8 cellular contexts compared by ENCODE assay signal in genomic region chr5:56737002-56737621, GRCh38.
DNase-seq lines count a peak whose midpoint lies in the region; ATAC-seq and TF ChIP-seq lines count a peak whose summit lies in the region.

No MANE protein-coding gene starts in this region.

- no peak for TF ChIP-seq POLR2A in IMR-90 (IDR thresholded peaks at IDR 0.05; ENCODE audit: low read depth, low read length)

- H3K36me3 Mint-ChIP-seq in activated CD4-positive, alpha-beta memory T cell treated with anti-CD3 and anti-CD28 coated beads for 36 hours = no peaks in the 10 kb centered on the region

- no peak for TF ChIP-seq RAD21 in IMR-90 (IDR thresholded peaks at IDR 0.05; ENCODE audit: low read length)

- H3K56ac ChIP-seq in IMR-90 (ENCODE audit: extremely low read depth, insufficient read depth, low read length) = no peak overlapping the region

- no peak overlapping the region for H4K5ac ChIP-seq in IMR-90 (ENCODE audit: low read depth, low read length)

- ATAC-seq in IMR-90 (ENCODE audit: low read depth) (peak; percentile 63), HG03442 (IDR thresholded peaks at IDR 0.05; ENCODE audit: unreplicated experiment) (no peak)

- H3K23ac ChIP-seq in IMR-90 (ENCODE audit: low read depth, low read length) = no peak overlapping the region

- in situ Hi-C loops in IMR-90 (cut with MboI; ENCODE audit: low sequenced_read_pairs) = no loop called here

- H3K27ac ChIP-seq in BLaER1 (peak overlapping the region; percentile 97), IMR-90 (ENCODE audit: insufficient read depth, low read length) (no peak overlapping the region), layer of hippocampus (ENCODE audit: low read depth, low read length) (peak overlapping the region; percentile 0)

- peaks cover 33% of the 10 kb centered on the region for H3K4me1 Mint-ChIP-seq in activated CD4-positive, alpha-beta memory T cell treated with anti-CD3 and anti-CD28 coated beads for 36 hours (ENCODE audit: low read depth)

- peak overlapping the region; percentile 65 for H3K14ac ChIP-seq in IMR-90 (replicated peaks; ENCODE audit: low read depth, low read length)

- H3K27me3 ChIP-seq in BLaER1 = no peaks in the 10 kb centered on the region
- H3K27me3 ChIP-seq in IMR-90 (ENCODE audit: control insufficient read depth, insufficient read depth, low read length) = no peaks in the 10 kb centered on the region
- H3K27me3 ChIP-seq in layer of hippocampus (ENCODE audit: control insufficient read depth, insufficient read depth, low read length) = no peaks in the 10 kb centered on the region
- H3K27me3 ChIP-seq in MG63 = no peaks in the 10 kb centered on the region

- DNase-seq in IMR-90 (peak; percentile 75), MG63 (no peak), T-helper 9 cell (no peak), NCI-H748 treated with DMSO at 0.1 percent for 48 hours (lab: John Stamatoyannopoulos, UW) (no peak)
- peak; percentile 28 for DNase-seq in activated CD4-positive, alpha-beta memory T cell treated with anti-CD3 and anti-CD28 coated beads for 36 hours

- H4K91ac ChIP-seq in IMR-90 (ENCODE audit: insufficient read depth, low read depth, low read length) = peak overlapping the region; percentile 38; the same call in 1 of the 2 replicates

- H3K9me3 Mint-ChIP-seq in activated CD4-positive, alpha-beta memory T cell treated with anti-CD3 and anti-CD28 coated beads for 36 hours = no peaks in the 10 kb centered on the region

- H3K27me3 Mint-ChIP-seq in activated CD4-positive, alpha-beta memory T cell treated with anti-CD3 and anti-CD28 coated beads for 36 hours = no peaks in the 10 kb centered on the region

- H3K9ac ChIP-seq in BLaER1 = peak overlapping the region; percentile 85
- H3K9ac ChIP-seq in IMR-90 (ENCODE audit: low read depth, low read length) = no peak overlapping the region

- H4K8ac ChIP-seq in IMR-90 (ENCODE audit: low read depth in 2 of 2, low read length in 2 of 2) = peak overlapping the region in 1 of 2 experiments; percentile 62; a peak in 2 of 4 replicates

- peak overlapping the region; percentile 58; the same call in 1 of the 2 replicates for H2BK120ac ChIP-seq in IMR-90 (ENCODE audit: low read depth, low read length)

- H3K4me1 ChIP-seq in BLaER1 = peaks cover 82% of the 10 kb centered on the region
- peaks cover 3% of the 10 kb centered on the region for H3K4me1 ChIP-seq in IMR-90 (ENCODE audit: control insufficient read depth, insufficient read depth, low read length)

- WGBS in IMR-90 (ENCODE audit: extremely low coverage in 2 of 2, insufficient read length in 1 of 2), 2 experiments = no CpG with 5 or more reads among the region's 5 CpGs

- no peak overlapping the region for H3K18ac ChIP-seq in IMR-90 (ENCODE audit: low read depth, low read length)

- H3K4me3 ChIP-seq in BLaER1 (peak overlapping the region; percentile 48; the same call in 1 of the 2 replicates), IMR-90 (ENCODE audit: insufficient read depth, low read depth, low read length) (no peak overlapping the region), MG63 (no peak overlapping the region)

- H3K4me3 Mint-ChIP-seq in activated CD4-positive, alpha-beta memory T cell treated with anti-CD3 and anti-CD28 coated beads for 36 hours = no peak overlapping the region

- no peaks in the 10 kb centered on the region for H3K79me1 ChIP-seq in IMR-90 (ENCODE audit: low read depth in 1 of 2, low read length in 2 of 2)

- H3K9me3 ChIP-seq in BLaER1 = peaks cover 26% of the 10 kb centered on the region
- no peaks in the 10 kb centered on the region for H3K9me3 ChIP-seq in IMR-90 (ENCODE audit: control insufficient read depth, insufficient read depth, low read length)
- no peaks in the 10 kb centered on the region for H3K9me3 ChIP-seq in MG63

- peak overlapping the region; percentile 25; the same call in 1 of the 2 replicates for H3K4ac ChIP-seq in IMR-90 (ENCODE audit: low read depth, low read length)

- H3K27ac Mint-ChIP-seq in activated CD4-positive, alpha-beta memory T cell treated with anti-CD3 and anti-CD28 coated beads for 36 hours = peak overlapping the region; percentile 66

- POLR2A ChIA-PET in IMR-90 (lab: Charles Lee; ENCODE audit: unreplicated experiment) = no interaction called here
- POLR2A ChIA-PET in activated CD4-positive, alpha-beta memory T cell treated with anti-CD3 and anti-CD28 coated beads for 36 hours (lab: Charles Lee) = interaction anchor here (0.5 to 0.6 kb wide), 3 partner anchors 102 to 995 kb away, joined by 3 to 5 read pairs (median 3); no protein-coding TSS in a partner anchor

- peak overlapping the region; percentile 86 for H3K4me2 ChIP-seq in BLaER1
- H3K4me2 ChIP-seq in IMR-90 (ENCODE audit: low read depth, low read length) = no peak overlapping the region

- H3K36me3 ChIP-seq in BLaER1 (0 out of 2 replicates have a peak, but pooled peaks cover 2% of the 10 kb centered on the region), IMR-90 (ENCODE audit: control insufficient read depth, insufficient read depth, low read length) (no peaks in the 10 kb centered on the region), MG63 (no peaks in the 10 kb centered on the region)

- H2BK15ac ChIP-seq in IMR-90 (ENCODE audit: low read depth, low read length) = no peak overlapping the region

- 0 out of 2 replicates have a peak overlapping the region, but pooled peaks have one; percentile 9 for H2BK20ac ChIP-seq in IMR-90 (ENCODE audit: low read depth, low read length)

- dilution Hi-C loops in IMR-90 (cut with HindIII; ENCODE audit: low sequenced_read_pairs, unreplicated experiment) = no loop called here

- peak overlapping the region; percentile 74 for H2AFZ ChIP-seq in IMR-90 (replicated peaks; ENCODE audit: low read length, poor library complexity)

- H2AK5ac ChIP-seq in IMR-90 (ENCODE audit: low read depth, low read length) = peak overlapping the region; percentile 3

- H3K9me1 ChIP-seq in IMR-90 (ENCODE audit: insufficient read depth, low read length) = 0 out of 2 replicates have a peak, but pooled peaks cover 3% of the 10 kb centered on the region

- CTCF ChIA-PET in IMR-90 (lab: Yijun Ruan, JAX) = interaction anchor here (0.5 to 1.3 kb wide), 4 partner anchors 11 to 251 kb away, joined by 3 to 5 read pairs (median 3); no protein-coding TSS in a partner anchor
- CTCF ChIA-PET in activated CD4-positive, alpha-beta memory T cell treated with anti-CD3 and anti-CD28 coated beads for 36 hours (lab: Charles Lee) = interaction anchor here (0.7 to 1.4 kb wide), 3 partner anchors 7 to 101 kb away, joined by 3 to 5 read pairs (median 4); no protein-coding TSS in a partner anchor

- H2AK9ac ChIP-seq in IMR-90 (replicated peaks; ENCODE audit: low read depth, low read length, poor library complexity) = no peak overlapping the region

- TF ChIP-seq CTCF in IMR-90 (conservative IDR thresholded peaks at IDR 0.05; ENCODE audit: low read depth, low read length) = no peak

- no peak overlapping the region for H2BK5ac ChIP-seq in IMR-90 (ENCODE audit: low read depth, low read length, poor library complexity, severe bottlenecking)

- intact Hi-C loops in IMR-90 (cut with micrococcal nuclease) = no loop called here
- intact Hi-C loops in activated CD4-positive, alpha-beta memory T cell treated with anti-CD3 and anti-CD28 coated beads for 36 hours (cut with micrococcal nuclease) = loop anchor here (2.0 to 5.0 kb wide), 4 partner anchors 26 to 408 kb away; partner anchors contain the start of gene MAP3K1

- H4K20me1 ChIP-seq in BLaER1 (no peaks in the 10 kb centered on the region), IMR-90 (ENCODE audit: insufficient read depth, low read length) (no peaks in the 10 kb centered on the region)

- BruUV-seq in IMR-90 (replicated peaks; lab: Mats Ljungman, UMichigan) = no TSS peak

TF ChIP-seq in IMR-90, 13 proteins besides CTCF, POLR2A, EP300 and RAD21:
- TF ChIP-seq MAFK (IDR thresholded peaks at IDR 0.05; ENCODE audit: low read depth, low read length) (no peak), RFX5 (IDR thresholded peaks at IDR 0.05; ENCODE audit: low read depth, low read length) (no peak), MXI1 (IDR thresholded peaks at IDR 0.05; ENCODE audit: borderline replicate concordance, low read depth, low read length) (no peak), ELK1 (IDR thresholded peaks at IDR 0.05; ENCODE audit: borderline replicate concordance, low read depth, low read length) (no peak), CEBPB (IDR thresholded peaks at IDR 0.05; ENCODE audit: low read depth, low read length) (no peak), MAZ (IDR thresholded peaks at IDR 0.05; ENCODE audit: borderline replicate concordance, low read depth, low read length) (no peak), USF2 (IDR thresholded peaks at IDR 0.05; ENCODE audit: low read depth, low read length) (no peak), CHD1 (IDR thresholded peaks at IDR 0.05; ENCODE audit: low read depth, low read length) (no peak), RCOR1 (IDR thresholded peaks at IDR 0.05; ENCODE audit: insufficient replicate concordance, low read length) (no peak), FOS (IDR thresholded peaks at IDR 0.05; ENCODE audit: low read depth, low read length) (no peak), BHLHE40 (IDR thresholded peaks at IDR 0.05; ENCODE audit: low read depth, low read length) (no peak), SMC3 (IDR thresholded peaks at IDR 0.05; ENCODE audit: low read depth, low read length) (no peak), NFE2L2 (IDR thresholded peaks at IDR 0.05; ENCODE audit: low read depth, low read length) (no peak)
TF ChIP-seq in IMR-90: peak in this region for 0.

Comparison
In these comparisons a context has a peak if more than half of its experiments do, and no peak if none do; other contexts are left out.
1. DNase-seq: peak in IMR-90 (single experiment) and activated CD4-positive, alpha-beta memory T cell treated with anti-CD3 and anti-CD28 coated beads for 36 hours (single experiment); none in MG63 (single experiment), T-helper 9 cell (single experiment) and NCI-H748 treated with DMSO at 0.1 percent for 48 hours (single experiment).